ENCODE assay signal across 1 cellular context in the genomic region with DNA sequence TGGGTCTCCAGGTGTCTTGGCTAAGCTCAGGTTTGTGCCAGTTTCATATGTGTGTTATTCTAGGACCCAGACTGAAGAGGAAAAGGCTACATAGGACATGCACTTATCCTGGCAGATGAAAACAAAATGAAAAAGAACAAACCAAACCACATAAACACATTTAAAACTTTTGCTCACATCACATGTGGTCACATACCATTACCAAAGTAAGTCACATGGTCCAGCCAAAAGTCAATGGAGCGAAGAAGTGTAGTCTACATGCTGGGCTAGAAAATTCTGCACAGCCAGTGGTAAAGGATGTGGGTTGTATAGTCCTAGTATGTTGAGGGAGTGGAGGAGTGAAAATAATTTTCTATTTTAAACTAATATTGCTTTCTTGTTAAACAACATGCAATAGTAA.
TF ChIP-seq lines count a peak whose summit lies in the region.

No MANE protein-coding gene starts in this region.

TF ChIP-seq in HepG2, 621 proteins besides CTCF, POLR2A, EP300 and RAD21 (continued from another document):
- TF ChIP-seq, protein P1, sequence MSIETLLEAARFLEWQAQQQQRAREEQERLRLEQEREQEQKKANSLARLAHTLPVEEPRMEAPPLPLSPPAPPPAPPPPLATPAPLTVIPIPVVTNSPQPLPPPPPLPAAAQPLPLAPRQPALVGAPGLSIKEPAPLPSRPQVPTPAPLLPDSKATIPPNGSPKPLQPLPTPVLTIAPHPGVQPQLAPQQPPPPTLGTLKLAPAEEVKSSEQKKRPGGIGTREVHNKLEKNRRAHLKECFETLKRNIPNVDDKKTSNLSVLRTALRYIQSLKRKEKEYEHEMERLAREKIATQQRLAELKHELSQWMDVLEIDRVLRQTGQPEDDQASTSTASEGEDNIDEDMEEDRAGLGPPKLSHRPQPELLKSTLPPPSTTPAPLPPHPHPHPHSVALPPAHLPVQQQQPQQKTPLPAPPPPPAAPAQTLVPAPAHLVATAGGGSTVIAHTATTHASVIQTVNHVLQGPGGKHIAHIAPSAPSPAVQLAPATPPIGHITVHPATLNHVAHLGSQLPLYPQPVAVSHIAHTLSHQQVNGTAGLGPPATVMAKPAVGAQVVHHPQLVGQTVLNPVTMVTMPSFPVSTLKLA (IDR thresholded peaks at IDR 0.05) = peak; percentile 99
